2 cellular contexts compared by ENCODE assay signal in the genomic region with DNA sequence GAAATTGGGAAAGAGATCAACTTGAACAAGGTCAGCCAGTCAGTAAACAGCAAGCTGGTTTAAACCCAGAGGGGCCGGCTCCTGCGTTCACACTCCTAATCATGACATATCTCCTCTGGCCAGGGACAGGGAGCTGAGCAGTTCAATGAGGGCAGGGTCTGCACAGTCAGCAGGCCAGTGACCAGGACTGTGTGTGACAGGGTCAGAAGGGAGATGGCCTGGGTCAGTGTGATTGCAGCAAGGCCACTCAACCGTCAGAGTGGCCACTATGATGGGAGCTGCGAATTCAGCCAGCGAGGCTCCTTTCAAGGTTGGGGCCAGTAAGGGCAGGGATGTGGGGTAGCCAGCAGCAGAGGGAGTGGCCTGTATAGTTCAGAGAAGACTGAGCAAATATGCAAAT.
TF ChIP-seq lines count a peak whose summit lies in the region.

No MANE protein-coding gene starts in this region.

TF ChIP-seq in liver, 16 proteins besides CTCF, POLR2A, EP300 and RAD21:
- TF ChIP-seq RXRA (IDR thresholded peaks at IDR 0.05) (peak; percentile 11 to 23), NR2F2 (IDR thresholded peaks at IDR 0.05) (no peak)

TF ChIP-seq in HepG2, 621 proteins besides CTCF, POLR2A, EP300 and RAD21:
- TF ChIP-seq SP1 (IDR thresholded peaks at IDR 0.05) (no peak), SP1 (CRISPR knock-in tag; IDR thresholded peaks at IDR 0.05) (no peak), ZFYVE20 (CRISPR knock-in tag; IDR thresholded peaks at IDR 0.05; ENCODE audit: borderline replicate concordance, low read depth) (no peak), HHEX (CRISPR knock-in tag; IDR thresholded peaks at IDR 0.05) (no peak), ZNF160 (CRISPR knock-in tag; IDR thresholded peaks at IDR 0.05) (no peak), ZNF263 (CRISPR knock-in tag; IDR thresholded peaks at IDR 0.05) (no peak), FIP1L1 (IDR thresholded peaks at IDR 0.05; ENCODE audit: borderline replicate concordance, insufficient read depth, low read depth, low read length) (no peak), SSRP1 (CRISPR knock-in tag; IDR thresholded peaks at IDR 0.05) (no peak), ZNF292 (CRISPR knock-in tag; IDR thresholded peaks at IDR 0.05; ENCODE audit: borderline replicate concordance, low read depth) (no peak), FOXP1 (IDR thresholded peaks at IDR 0.05) (no peak), FOXP1 (CRISPR knock-in tag; IDR thresholded peaks at IDR 0.05) (no peak), ZNF251 (CRISPR knock-in tag; IDR thresholded peaks at IDR 0.05) (no peak), JUNB (CRISPR knock-in tag; IDR thresholded peaks at IDR 0.05; ENCODE audit: borderline replicate concordance) (no peak), ZNF737 (CRISPR knock-in tag; IDR thresholded peaks at IDR 0.05; ENCODE audit: borderline replicate concordance) (no peak)
- TF ChIP-seq, protein P1, sequence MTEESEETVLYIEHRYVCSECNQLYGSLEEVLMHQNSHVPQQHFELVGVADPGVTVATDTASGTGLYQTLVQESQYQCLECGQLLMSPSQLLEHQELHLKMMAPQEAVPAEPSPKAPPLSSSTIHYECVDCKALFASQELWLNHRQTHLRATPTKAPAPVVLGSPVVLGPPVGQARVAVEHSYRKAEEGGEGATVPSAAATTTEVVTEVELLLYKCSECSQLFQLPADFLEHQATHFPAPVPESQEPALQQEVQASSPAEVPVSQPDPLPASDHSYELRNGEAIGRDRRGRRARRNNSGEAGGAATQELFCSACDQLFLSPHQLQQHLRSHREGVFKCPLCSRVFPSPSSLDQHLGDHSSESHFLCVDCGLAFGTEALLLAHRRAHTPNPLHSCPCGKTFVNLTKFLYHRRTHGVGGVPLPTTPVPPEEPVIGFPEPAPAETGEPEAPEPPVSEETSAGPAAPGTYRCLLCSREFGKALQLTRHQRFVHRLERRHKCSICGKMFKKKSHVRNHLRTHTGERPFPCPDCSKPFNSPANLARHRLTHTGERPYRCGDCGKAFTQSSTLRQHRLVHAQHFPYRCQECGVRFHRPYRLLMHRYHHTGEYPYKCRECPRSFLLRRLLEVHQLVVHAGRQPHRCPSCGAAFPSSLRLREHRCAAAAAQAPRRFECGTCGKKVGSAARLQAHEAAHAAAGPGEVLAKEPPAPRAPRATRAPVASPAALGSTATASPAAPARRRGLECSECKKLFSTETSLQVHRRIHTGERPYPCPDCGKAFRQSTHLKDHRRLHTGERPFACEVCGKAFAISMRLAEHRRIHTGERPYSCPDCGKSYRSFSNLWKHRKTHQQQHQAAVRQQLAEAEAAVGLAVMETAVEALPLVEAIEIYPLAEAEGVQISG (CRISPR knock-in tag; IDR thresholded peaks at IDR 0.05) = no peak
- TF ChIP-seq, protein P2, sequence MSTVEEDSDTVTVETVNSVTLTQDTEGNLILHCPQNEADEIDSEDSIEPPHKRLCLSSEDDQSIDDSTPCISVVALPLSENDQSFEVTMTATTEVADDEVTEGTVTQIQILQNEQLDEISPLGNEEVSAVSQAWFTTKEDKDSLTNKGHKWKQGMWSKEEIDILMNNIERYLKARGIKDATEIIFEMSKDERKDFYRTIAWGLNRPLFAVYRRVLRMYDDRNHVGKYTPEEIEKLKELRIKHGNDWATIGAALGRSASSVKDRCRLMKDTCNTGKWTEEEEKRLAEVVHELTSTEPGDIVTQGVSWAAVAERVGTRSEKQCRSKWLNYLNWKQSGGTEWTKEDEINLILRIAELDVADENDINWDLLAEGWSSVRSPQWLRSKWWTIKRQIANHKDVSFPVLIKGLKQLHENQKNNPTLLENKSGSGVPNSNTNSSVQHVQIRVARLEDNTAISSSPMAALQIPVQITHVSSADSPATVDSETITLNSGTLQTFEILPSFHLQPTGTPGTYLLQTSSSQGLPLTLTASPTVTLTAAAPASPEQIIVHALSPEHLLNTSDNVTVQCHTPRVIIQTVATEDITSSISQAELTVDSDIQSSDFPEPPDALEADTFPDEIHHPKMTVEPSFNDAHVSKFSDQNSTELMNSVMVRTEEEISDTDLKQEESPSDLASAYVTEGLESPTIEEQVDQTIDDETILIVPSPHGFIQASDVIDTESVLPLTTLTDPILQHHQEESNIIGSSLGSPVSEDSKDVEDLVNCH (CRISPR knock-in tag; IDR thresholded peaks at IDR 0.05) = no peak
- TF ChIP-seq, protein P3, sequence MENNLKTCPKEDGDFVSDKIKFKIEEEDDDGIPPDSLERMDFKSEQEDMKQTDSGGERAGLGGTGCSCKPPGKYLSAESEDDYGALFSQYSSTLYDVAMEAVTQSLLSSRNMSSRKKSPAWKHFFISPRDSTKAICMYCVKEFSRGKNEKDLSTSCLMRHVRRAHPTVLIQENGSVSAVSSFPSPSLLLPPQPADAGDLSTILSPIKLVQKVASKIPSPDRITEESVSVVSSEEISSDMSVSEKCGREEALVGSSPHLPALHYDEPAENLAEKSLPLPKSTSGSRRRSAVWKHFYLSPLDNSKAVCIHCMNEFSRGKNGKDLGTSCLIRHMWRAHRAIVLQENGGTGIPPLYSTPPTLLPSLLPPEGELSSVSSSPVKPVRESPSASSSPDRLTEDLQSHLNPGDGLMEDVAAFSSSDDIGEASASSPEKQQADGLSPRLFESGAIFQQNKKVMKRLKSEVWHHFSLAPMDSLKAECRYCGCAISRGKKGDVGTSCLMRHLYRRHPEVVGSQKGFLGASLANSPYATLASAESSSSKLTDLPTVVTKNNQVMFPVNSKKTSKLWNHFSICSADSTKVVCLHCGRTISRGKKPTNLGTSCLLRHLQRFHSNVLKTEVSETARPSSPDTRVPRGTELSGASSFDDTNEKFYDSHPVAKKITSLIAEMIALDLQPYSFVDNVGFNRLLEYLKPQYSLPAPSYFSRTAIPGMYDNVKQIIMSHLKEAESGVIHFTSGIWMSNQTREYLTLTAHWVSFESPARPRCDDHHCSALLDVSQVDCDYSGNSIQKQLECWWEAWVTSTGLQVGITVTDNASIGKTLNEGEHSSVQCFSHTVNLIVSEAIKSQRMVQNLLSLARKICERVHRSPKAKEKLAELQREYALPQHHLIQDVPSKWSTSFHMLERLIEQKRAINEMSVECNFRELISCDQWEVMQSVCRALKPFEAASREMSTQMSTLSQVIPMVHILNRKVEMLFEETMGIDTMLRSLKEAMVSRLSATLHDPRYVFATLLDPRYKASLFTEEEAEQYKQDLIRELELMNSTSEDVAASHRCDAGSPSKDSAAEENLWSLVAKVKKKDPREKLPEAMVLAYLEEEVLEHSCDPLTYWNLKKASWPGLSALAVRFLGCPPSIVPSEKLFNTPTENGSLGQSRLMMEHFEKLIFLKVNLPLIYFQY (CRISPR knock-in tag; IDR thresholded peaks at IDR 0.05; ENCODE audit: borderline replicate concordance) = no peak
- TF ChIP-seq, protein P4, sequence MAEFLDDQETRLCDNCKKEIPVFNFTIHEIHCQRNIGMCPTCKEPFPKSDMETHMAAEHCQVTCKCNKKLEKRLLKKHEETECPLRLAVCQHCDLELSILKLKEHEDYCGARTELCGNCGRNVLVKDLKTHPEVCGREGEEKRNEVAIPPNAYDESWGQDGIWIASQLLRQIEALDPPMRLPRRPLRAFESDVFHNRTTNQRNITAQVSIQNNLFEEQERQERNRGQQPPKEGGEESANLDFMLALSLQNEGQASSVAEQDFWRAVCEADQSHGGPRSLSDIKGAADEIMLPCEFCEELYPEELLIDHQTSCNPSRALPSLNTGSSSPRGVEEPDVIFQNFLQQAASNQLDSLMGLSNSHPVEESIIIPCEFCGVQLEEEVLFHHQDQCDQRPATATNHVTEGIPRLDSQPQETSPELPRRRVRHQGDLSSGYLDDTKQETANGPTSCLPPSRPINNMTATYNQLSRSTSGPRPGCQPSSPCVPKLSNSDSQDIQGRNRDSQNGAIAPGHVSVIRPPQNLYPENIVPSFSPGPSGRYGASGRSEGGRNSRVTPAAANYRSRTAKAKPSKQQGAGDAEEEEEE (CRISPR knock-in tag; IDR thresholded peaks at IDR 0.05; ENCODE audit: borderline replicate concordance) = no peak
TF ChIP-seq in HepG2: peak in this region for 0.
